In the genomic region with DNA sequence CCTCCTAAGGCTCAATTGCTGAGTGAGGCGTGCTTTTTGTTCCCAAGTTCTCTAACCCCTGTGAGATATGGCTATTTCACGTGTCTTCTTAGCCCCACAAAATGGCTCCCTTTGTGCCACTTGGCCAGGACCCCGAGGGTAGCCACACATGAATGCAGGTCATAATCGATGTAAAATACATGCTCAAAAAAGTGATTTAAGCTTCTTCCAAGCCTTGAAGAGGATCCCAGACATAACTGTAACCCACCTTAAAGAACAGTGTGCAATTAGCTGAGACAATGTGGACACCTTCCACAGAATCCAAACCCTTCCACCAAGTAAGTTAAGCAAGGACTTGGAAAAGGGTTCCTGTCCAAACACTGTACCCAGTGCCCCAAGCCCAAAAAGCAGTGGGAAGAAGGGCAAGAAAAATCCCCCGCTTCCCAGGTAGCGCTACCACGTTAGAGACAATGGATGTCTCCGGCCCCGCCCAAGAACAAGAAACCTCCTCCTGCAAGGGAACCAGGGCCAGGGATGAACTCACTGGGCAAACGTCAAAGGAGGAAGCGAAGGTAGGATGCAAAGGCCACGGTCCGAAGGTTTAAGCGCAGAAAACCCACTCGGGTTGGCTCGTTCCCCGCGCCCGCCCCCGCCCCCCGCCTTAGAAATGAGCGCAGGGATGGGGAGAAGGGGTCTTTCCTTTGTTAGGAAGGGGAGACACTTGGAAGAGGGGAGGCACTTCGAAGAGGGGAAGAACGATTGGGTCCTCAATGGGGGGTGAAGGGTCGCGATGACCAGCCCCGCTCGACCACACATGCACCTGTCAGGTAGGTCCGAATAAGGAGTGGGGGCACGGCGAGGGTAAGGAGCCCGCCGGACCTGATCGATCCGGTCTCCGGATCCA, we compare ENCODE assay signal across 1 cellular context.
TF ChIP-seq lines count a peak whose summit lies in the region.

No MANE protein-coding gene starts in this region.

TF ChIP-seq in A549, 52 proteins besides CTCF, POLR2A, EP300 and RAD21 (continued from another document):
- peak; percentile 64 for TF ChIP-seq HOXB5 (CRISPR knock-in tag; IDR thresholded peaks at IDR 0.05)
- peak; percentile 53; the same call in 1 of the 2 replicates for TF ChIP-seq E2F6 (IDR thresholded peaks at IDR 0.05; ENCODE audit: borderline replicate concordance, low read depth)
- TF ChIP-seq MYC (IDR thresholded peaks at IDR 0.05; ENCODE audit: borderline replicate concordance, low read length), result 0 out of 2 replicates have a peak, but pooled peaks have one; percentile 28
- TF ChIP-seq, protein P1, sequence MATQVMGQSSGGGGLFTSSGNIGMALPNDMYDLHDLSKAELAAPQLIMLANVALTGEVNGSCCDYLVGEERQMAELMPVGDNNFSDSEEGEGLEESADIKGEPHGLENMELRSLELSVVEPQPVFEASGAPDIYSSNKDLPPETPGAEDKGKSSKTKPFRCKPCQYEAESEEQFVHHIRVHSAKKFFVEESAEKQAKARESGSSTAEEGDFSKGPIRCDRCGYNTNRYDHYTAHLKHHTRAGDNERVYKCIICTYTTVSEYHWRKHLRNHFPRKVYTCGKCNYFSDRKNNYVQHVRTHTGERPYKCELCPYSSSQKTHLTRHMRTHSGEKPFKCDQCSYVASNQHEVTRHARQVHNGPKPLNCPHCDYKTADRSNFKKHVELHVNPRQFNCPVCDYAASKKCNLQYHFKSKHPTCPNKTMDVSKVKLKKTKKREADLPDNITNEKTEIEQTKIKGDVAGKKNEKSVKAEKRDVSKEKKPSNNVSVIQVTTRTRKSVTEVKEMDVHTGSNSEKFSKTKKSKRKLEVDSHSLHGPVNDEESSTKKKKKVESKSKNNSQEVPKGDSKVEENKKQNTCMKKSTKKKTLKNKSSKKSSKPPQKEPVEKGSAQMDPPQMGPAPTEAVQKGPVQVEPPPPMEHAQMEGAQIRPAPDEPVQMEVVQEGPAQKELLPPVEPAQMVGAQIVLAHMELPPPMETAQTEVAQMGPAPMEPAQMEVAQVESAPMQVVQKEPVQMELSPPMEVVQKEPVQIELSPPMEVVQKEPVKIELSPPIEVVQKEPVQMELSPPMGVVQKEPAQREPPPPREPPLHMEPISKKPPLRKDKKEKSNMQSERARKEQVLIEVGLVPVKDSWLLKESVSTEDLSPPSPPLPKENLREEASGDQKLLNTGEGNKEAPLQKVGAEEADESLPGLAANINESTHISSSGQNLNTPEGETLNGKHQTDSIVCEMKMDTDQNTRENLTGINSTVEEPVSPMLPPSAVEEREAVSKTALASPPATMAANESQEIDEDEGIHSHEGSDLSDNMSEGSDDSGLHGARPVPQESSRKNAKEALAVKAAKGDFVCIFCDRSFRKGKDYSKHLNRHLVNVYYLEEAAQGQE (IDR thresholded peaks at IDR 0.05), result 0 out of 2 replicates have a peak, but pooled peaks have one; percentile 13
- TF ChIP-seq HOXB13 (CRISPR knock-in tag; IDR thresholded peaks at IDR 0.05; ENCODE audit: low read depth), result peak; percentile 63; the same call in 1 of the 2 replicates
- TF ChIP-seq, protein P2, sequence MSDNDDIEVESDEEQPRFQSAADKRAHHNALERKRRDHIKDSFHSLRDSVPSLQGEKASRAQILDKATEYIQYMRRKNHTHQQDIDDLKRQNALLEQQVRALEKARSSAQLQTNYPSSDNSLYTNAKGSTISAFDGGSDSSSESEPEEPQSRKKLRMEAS (IDR thresholded peaks at IDR 0.05), result peak; percentile 82
- no peak for TF ChIP-seq FOSB (CRISPR knock-in tag; IDR thresholded peaks at IDR 0.05)
- TF ChIP-seq CBX8 (IDR thresholded peaks at IDR 0.05), result no peak
TF ChIP-seq in A549: peak in this region for 8.
